Comparison of ENCODE assay signal across 1 cellular context in the genomic region with DNA sequence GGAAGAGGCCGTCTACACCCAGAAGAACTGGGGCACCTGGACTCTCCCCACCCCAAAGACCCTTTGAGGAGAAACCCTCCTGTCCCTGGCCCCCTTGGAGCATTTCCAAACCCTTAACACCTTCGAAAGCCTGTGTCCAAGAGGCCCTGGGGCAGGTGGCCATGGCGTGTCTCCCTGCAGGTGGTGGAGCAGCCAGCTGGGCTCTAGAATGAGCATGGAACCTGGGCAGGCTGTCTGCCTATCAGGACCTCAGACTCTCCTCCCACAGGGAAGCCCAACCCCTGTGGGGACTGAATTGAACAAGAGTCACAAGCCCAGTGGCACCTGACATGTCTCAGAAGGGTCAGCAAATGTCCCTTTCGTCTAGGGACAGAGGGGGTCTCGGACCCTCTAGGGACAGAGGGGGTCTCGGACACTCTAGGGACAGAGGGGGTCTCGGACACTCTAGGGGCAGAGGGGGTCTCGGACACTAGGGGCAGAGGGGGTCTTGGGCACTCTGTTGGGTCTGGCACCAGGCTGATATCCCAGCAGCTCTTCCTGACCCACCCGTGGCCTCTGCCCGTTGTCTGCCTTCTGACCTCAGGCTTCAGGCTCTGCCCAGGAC.
TF ChIP-seq lines count a peak whose summit lies in the region.

No MANE protein-coding gene starts in this region.

TF ChIP-seq in K562, 482 proteins besides CTCF, POLR2A, EP300 and RAD21:
- no peak for TF ChIP-seq POLR2AphosphoS5 (IDR thresholded peaks at IDR 0.05; ENCODE audit: control insufficient read depth, insufficient read depth, low read depth, low read length)
- TF ChIP-seq CC2D1A (IDR thresholded peaks at IDR 0.05): no peak
- 0 out of 2 replicates have a peak, but pooled peaks have one; percentile 61 for TF ChIP-seq ZNF12 (CRISPR knock-in tag; IDR thresholded peaks at IDR 0.05)
- TF ChIP-seq, protein P1, sequence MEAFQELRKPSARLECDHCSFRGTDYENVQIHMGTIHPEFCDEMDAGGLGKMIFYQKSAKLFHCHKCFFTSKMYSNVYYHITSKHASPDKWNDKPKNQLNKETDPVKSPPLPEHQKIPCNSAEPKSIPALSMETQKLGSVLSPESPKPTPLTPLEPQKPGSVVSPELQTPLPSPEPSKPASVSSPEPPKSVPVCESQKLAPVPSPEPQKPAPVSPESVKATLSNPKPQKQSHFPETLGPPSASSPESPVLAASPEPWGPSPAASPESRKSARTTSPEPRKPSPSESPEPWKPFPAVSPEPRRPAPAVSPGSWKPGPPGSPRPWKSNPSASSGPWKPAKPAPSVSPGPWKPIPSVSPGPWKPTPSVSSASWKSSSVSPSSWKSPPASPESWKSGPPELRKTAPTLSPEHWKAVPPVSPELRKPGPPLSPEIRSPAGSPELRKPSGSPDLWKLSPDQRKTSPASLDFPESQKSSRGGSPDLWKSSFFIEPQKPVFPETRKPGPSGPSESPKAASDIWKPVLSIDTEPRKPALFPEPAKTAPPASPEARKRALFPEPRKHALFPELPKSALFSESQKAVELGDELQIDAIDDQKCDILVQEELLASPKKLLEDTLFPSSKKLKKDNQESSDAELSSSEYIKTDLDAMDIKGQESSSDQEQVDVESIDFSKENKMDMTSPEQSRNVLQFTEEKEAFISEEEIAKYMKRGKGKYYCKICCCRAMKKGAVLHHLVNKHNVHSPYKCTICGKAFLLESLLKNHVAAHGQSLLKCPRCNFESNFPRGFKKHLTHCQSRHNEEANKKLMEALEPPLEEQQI (IDR thresholded peaks at IDR 0.05): no peak
- TF ChIP-seq, protein P2, sequence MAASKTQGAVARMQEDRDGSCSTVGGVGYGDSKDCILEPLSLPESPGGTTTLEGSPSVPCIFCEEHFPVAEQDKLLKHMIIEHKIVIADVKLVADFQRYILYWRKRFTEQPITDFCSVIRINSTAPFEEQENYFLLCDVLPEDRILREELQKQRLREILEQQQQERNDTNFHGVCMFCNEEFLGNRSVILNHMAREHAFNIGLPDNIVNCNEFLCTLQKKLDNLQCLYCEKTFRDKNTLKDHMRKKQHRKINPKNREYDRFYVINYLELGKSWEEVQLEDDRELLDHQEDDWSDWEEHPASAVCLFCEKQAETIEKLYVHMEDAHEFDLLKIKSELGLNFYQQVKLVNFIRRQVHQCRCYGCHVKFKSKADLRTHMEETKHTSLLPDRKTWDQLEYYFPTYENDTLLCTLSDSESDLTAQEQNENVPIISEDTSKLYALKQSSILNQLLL (CRISPR knock-in tag; IDR thresholded peaks at IDR 0.05; ENCODE audit: borderline replicate concordance): no peak
- TF ChIP-seq, protein P3, sequence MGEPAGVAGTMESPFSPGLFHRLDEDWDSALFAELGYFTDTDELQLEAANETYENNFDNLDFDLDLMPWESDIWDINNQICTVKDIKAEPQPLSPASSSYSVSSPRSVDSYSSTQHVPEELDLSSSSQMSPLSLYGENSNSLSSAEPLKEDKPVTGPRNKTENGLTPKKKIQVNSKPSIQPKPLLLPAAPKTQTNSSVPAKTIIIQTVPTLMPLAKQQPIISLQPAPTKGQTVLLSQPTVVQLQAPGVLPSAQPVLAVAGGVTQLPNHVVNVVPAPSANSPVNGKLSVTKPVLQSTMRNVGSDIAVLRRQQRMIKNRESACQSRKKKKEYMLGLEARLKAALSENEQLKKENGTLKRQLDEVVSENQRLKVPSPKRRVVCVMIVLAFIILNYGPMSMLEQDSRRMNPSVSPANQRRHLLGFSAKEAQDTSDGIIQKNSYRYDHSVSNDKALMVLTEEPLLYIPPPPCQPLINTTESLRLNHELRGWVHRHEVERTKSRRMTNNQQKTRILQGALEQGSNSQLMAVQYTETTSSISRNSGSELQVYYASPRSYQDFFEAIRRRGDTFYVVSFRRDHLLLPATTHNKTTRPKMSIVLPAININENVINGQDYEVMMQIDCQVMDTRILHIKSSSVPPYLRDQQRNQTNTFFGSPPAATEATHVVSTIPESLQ (CRISPR knock-in tag; IDR thresholded peaks at IDR 0.05): 0 out of 2 replicates have a peak, but pooled peaks have one; percentile 59
- 0 out of 2 replicates have a peak, but pooled peaks have one; percentile 50 for TF ChIP-seq ZNF586 (CRISPR knock-in tag; conservative IDR thresholded peaks at IDR 0.05)
- TF ChIP-seq, protein P4, sequence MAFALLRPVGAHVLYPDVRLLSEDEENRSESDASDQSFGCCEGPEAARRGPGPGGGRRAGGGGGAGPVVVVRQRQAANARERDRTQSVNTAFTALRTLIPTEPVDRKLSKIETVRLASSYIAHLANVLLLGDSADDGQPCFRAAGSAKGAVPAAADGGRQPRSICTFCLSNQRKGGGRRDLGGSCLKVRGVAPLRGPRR (CRISPR knock-in tag; IDR thresholded peaks at IDR 0.05): 0 out of 2 replicates have a peak, but pooled peaks have one; percentile 10
- no peak for TF ChIP-seq ETV6 (IDR thresholded peaks at IDR 0.05; ENCODE audit: borderline replicate concordance in 1 of 2, low read depth in 2 of 2, low read length in 1 of 2)
- 0 out of 2 replicates have a peak, but pooled peaks have one; percentile 56 for TF ChIP-seq ETV6 (CRISPR knock-in tag; IDR thresholded peaks at IDR 0.05; ENCODE audit: borderline replicate concordance)
- peak; percentile 45; the same call in 1 of the 2 replicates for TF ChIP-seq RFX7 (CRISPR knock-in tag; IDR thresholded peaks at IDR 0.05)
- TF ChIP-seq, protein P5, sequence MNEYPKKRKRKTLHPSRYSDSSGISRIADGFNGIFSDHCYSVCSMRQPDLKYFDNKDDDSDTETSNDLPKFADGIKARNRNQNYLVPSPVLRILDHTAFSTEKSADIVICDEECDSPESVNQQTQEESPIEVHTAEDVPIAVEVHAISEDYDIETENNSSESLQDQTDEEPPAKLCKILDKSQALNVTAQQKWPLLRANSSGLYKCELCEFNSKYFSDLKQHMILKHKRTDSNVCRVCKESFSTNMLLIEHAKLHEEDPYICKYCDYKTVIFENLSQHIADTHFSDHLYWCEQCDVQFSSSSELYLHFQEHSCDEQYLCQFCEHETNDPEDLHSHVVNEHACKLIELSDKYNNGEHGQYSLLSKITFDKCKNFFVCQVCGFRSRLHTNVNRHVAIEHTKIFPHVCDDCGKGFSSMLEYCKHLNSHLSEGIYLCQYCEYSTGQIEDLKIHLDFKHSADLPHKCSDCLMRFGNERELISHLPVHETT (CRISPR knock-in tag; conservative IDR thresholded peaks at IDR 0.05 in 1 of 2, IDR thresholded peaks at IDR 0.05 in 1 of 2): peak in 1 of 2 experiments; percentile 3; a peak in 1 of 4 replicates
- no peak for TF ChIP-seq TFAM (CRISPR knock-in tag; conservative IDR thresholded peaks at IDR 0.05)
- TF ChIP-seq, protein P6, sequence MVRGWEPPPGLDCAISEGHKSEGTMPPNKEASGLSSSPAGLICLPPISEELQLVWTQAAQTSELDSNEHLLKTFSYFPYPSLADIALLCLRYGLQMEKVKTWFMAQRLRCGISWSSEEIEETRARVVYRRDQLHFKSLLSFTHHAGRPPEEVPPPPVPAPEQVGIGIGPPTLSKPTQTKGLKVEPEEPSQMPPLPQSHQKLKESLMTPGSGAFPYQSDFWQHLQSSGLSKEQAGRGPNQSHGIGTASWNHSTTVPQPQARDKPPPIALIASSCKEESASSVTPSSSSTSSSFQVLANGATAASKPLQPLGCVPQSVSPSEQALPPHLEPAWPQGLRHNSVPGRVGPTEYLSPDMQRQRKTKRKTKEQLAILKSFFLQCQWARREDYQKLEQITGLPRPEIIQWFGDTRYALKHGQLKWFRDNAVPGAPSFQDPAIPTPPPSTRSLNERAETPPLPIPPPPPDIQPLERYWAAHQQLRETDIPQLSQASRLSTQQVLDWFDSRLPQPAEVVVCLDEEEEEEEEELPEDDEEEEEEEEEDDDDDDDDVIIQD (CRISPR knock-in tag; IDR thresholded peaks at IDR 0.05): peak; percentile 41; the same call in 1 of the 2 replicates
- TF ChIP-seq POLR2G (IDR thresholded peaks at IDR 0.05; ENCODE audit: low read depth, low read length): peak; percentile 51; the same call in 1 of the 2 replicates
- TF ChIP-seq MEF2A (IDR thresholded peaks at IDR 0.05; ENCODE audit: control insufficient read depth, low read depth, low read length): no peak
- no peak for TF ChIP-seq CREB1 (IDR thresholded peaks at IDR 0.05)
- 0 out of 2 replicates have a peak, but pooled peaks have one; percentile 31 for TF ChIP-seq CREB1 (CRISPR knock-in tag; IDR thresholded peaks at IDR 0.05)
- TF ChIP-seq, protein P7, sequence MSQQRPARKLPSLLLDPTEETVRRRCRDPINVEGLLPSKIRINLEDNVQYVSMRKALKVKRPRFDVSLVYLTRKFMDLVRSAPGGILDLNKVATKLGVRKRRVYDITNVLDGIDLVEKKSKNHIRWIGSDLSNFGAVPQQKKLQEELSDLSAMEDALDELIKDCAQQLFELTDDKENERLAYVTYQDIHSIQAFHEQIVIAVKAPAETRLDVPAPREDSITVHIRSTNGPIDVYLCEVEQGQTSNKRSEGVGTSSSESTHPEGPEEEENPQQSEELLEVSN (IDR thresholded peaks at IDR 0.05; ENCODE audit: borderline replicate concordance in 1 of 2, extremely low read depth in 1 of 2, insufficient read depth in 1 of 2, insufficient read length in 1 of 2, low read depth in 1 of 2, low read length in 1 of 2, poor library complexity in 1 of 2, severe bottlenecking in 1 of 2): peak in 1 of 2 experiments; percentile 38
- TF ChIP-seq CBFA2T2 (conservative IDR thresholded peaks at IDR 0.05): peak; percentile 20; the same call in 1 of the 2 replicates
- 0 out of 2 replicates have a peak, but pooled peaks have one; percentile 5 for TF ChIP-seq TCF3 (CRISPR knock-in tag; IDR thresholded peaks at IDR 0.05)
- 0 out of 2 replicates have a peak, but pooled peaks have one; percentile 39 for TF ChIP-seq E2F3 (CRISPR knock-in tag; IDR thresholded peaks at IDR 0.05)
- peak; percentile 48; the same call in 1 of the 2 replicates for TF ChIP-seq ETV5 (CRISPR knock-in tag; IDR thresholded peaks at IDR 0.05; ENCODE audit: low read depth)
- 0 out of 2 replicates have a peak, but pooled peaks have one; percentile 5 for TF ChIP-seq CREM (IDR thresholded peaks at IDR 0.05; ENCODE audit: low read depth)
- TF ChIP-seq ZBTB7A (IDR thresholded peaks at IDR 0.05; ENCODE audit: borderline replicate concordance, control insufficient read depth, low read depth, low read length): 0 out of 2 replicates have a peak, but pooled peaks have one; percentile 46
- TF ChIP-seq NFRKB (IDR thresholded peaks at IDR 0.05; ENCODE audit: low read depth): no peak
